In genomic region chr16:22614271-22614947, GRCh38 we compare ENCODE assay signal across 14 cellular contexts.
A peak's percentile ranks its signal among the peaks of the same experiment; 100 is the strongest.
DNase-seq lines count a peak whose midpoint lies in the region; ATAC-seq and TF ChIP-seq lines count a peak whose summit lies in the region.
"Had no signal": no experiment of that assay in that cellular context is flagged by ENCODE, and none has a peak within 500 bp of the region (broad histone marks: within the 10 kb centered on the region; RNA-seq: fewer than 3 reads in every experiment).

No MANE protein-coding gene starts in this region.

- no peaks in the 10 kb centered on the region for H3K9me3 ChIP-seq in PC-3 (ENCODE audit: low read length)
- H3K9me3 ChIP-seq in colonic mucosa, result no peaks in the 10 kb centered on the region
- 0 out of 2 replicates have a peak, but pooled peaks cover 3% of the 10 kb centered on the region for H3K9me3 ChIP-seq in MG63
- H3K9me3 ChIP-seq: SJCRH30 had no signal

- H3K9me3 Mint-ChIP-seq in Calu3 (ENCODE audit: low read depth, unreplicated experiment), result peaks cover 2% of the 10 kb centered on the region
- H3K9me3 Mint-ChIP-seq: type B pancreatic cell had no signal

- H3K4me3 Mint-ChIP-seq in Calu3 (ENCODE audit: low read depth, unreplicated experiment), result peak overlapping the region; percentile 34
- H3K4me3 Mint-ChIP-seq: mesothelial cell of epicardium, type B pancreatic cell had no signal

- DNase-seq in Calu3 (peak; percentile 92), PC-3 (peak; percentile 32), colonic mucosa (peak; percentile 38), left lobe of liver (ENCODE audit: low spot score) (no peak), MG63 (no peak), SIG-M5 treated with dmso at 0.1 percent for 504 hours (lab: John Stamatoyannopoulos, UW; ENCODE audit: unreplicated experiment) (no peak)
- DNase-seq: DMS 273 treated with DMSO at 0.1 percent for 48 hours, GOT3, NCI-H1105 treated with DMSO at 0.1 percent for 48 hours, SJCRH30 had no signal

- no peaks in the 10 kb centered on the region for H3K27me3 Mint-ChIP-seq in Calu3 (ENCODE audit: unreplicated experiment)

- no peaks in the 10 kb centered on the region for H3K9me2 ChIP-seq in PC-3 (replicated peaks; ENCODE audit: low read length)

- H3K4me1 Mint-ChIP-seq in Calu3 (ENCODE audit: low read depth, unreplicated experiment), result peaks cover 34% of the 10 kb centered on the region
- H3K4me1 Mint-ChIP-seq: mesothelial cell of epicardium had no signal

- H4K20me1 ChIP-seq in PC-3 (ENCODE audit: low read length), result no peaks in the 10 kb centered on the region

- H3K27ac Mint-ChIP-seq in Calu3 (ENCODE audit: unreplicated experiment), result peak overlapping the region; percentile 90
- H3K27ac Mint-ChIP-seq: mesothelial cell of epicardium, type B pancreatic cell had no signal

- BruUV-seq in Calu3 (replicated peaks; lab: Mats Ljungman, UMichigan), result no TSS peak
- no TSS peak for BruUV-seq in PC-3 (replicated peaks; lab: Mats Ljungman, UMichigan)

- H2AFZ ChIP-seq in PC-3 (ENCODE audit: low read length), result no peak overlapping the region

- POLR2A ChIA-PET in PC-3 (lab: Charles Lee; ENCODE audit: unreplicated experiment), result no interaction called here

- ATAC-seq in PC-3 (no peak), left lobe of liver (peak; percentile 16), GM21737 (IDR thresholded peaks at IDR 0.05; ENCODE audit: unreplicated experiment) (no peak), HG03469 (IDR thresholded peaks at IDR 0.05; ENCODE audit: unreplicated experiment) (no peak)

- TF ChIP-seq CTCF in Calu3 (IDR thresholded peaks at IDR 0.05; ENCODE audit: unreplicated experiment) (no peak), PC-3 (conservative IDR thresholded peaks at IDR 0.05; ENCODE audit: low read depth, low read length) (no peak), colonic mucosa (IDR thresholded peaks at IDR 0.05) (no peak)

- H3K4me3 ChIP-seq in PC-3 (ENCODE audit: low read length), result no peak overlapping the region
- no peak overlapping the region for H3K4me3 ChIP-seq in colonic mucosa
- no peak overlapping the region for H3K4me3 ChIP-seq in MG63
- H3K4me3 ChIP-seq: SJCRH30 had no signal

- H3K36me3 Mint-ChIP-seq in Calu3 (ENCODE audit: insufficient read depth, unreplicated experiment), result peaks cover 13% of the 10 kb centered on the region
- H3K36me3 Mint-ChIP-seq: mesothelial cell of epicardium, type B pancreatic cell had no signal

- CTCF ChIA-PET in Calu3 (lab: Charles Lee), result interaction anchor here (0.8 to 1.2 kb wide), 2 partner anchors 13 to 21 kb away, joined by 3 read pairs; no protein-coding TSS in a partner anchor
- CTCF ChIA-PET in PC-3 (lab: Charles Lee), result no interaction called here

- intact Hi-C loops in Calu3 (cut with micrococcal nuclease; ENCODE audit: unreplicated experiment), result no loop called here
- intact Hi-C loops in PC-3 (cut with micrococcal nuclease), result no loop called here
- intact Hi-C loops in colonic mucosa (cut with DNase I), result no loop called here

- H3K4me2 ChIP-seq in PC-3 (ENCODE audit: low read length), result no peak overlapping the region

- no peak overlapping the region for H3K27ac ChIP-seq in PC-3 (ENCODE audit: low read length)
- no peak overlapping the region for H3K27ac ChIP-seq in colonic mucosa
- H3K27ac ChIP-seq: SJCRH30 had no signal

- H3K27me3 ChIP-seq in PC-3 (ENCODE audit: low read length) (no peaks in the 10 kb centered on the region), colonic mucosa (no peaks in the 10 kb centered on the region), MG63 (no peaks in the 10 kb centered on the region)
- H3K27me3 ChIP-seq: SJCRH30 had no signal

- no peaks in the 10 kb centered on the region for H3K79me2 ChIP-seq in PC-3 (ENCODE audit: low read length)

- H3K4me1 ChIP-seq in PC-3 (ENCODE audit: insufficient read depth, low read length) (no peaks in the 10 kb centered on the region), colonic mucosa (no peaks in the 10 kb centered on the region)
- H3K4me1 ChIP-seq: SJCRH30 had no signal

- no peaks in the 10 kb centered on the region for H3K36me3 ChIP-seq in PC-3 (ENCODE audit: low read depth, low read length)
- no peaks in the 10 kb centered on the region for H3K36me3 ChIP-seq in colonic mucosa
- H3K36me3 ChIP-seq in MG63, result no peaks in the 10 kb centered on the region
- H3K36me3 ChIP-seq: SJCRH30 had no signal

- H3F3A ChIP-seq in PC-3 (ENCODE audit: low read length, unreplicated experiment), result no peaks in the 10 kb centered on the region

- H3K9ac ChIP-seq in PC-3 (ENCODE audit: low read length) (no peak overlapping the region), colonic mucosa (ENCODE audit: low read depth in 2 of 2, low read length in 2 of 2) (no peak overlapping the region)

Comparison
In these comparisons a context has a peak if more than half of its experiments do, and no peak if none do; other contexts are left out.
1. DNase-seq: peak in Calu3 (single experiment), PC-3 (single experiment) and colonic mucosa (single experiment); none in left lobe of liver (single experiment), MG63 (single experiment) and SIG-M5 treated with dmso at 0.1 percent for 504 hours (single experiment).